In genomic region chr2:17122887-17123501, GRCh38 we compare ENCODE assay signal across 1 cellular context.
TF ChIP-seq lines count a peak whose summit lies in the region.

No MANE protein-coding gene starts in this region.

TF ChIP-seq in K562, 482 proteins besides CTCF, POLR2A, EP300 and RAD21 (continued from another document and continues in another):
- TF ChIP-seq CREB3L1 (IDR thresholded peaks at IDR 0.05; ENCODE audit: borderline replicate concordance, low read depth), result 0 out of 2 replicates have a peak, but pooled peaks have one; percentile 23
- peak; percentile 51; the same call in 1 of the 2 replicates for TF ChIP-seq GABPB1 (CRISPR knock-in tag; IDR thresholded peaks at IDR 0.05)
- 0 out of 4 replicates have a peak, but pooled peaks of 1 of the 2 experiments have one; percentile 22 for TF ChIP-seq SRF (CRISPR knock-in tag; IDR thresholded peaks at IDR 0.05)
- TF ChIP-seq ZNF408 (CRISPR knock-in tag; IDR thresholded peaks at IDR 0.05; ENCODE audit: low read depth), result no peak
- TF ChIP-seq FOXP4 (CRISPR knock-in tag; IDR thresholded peaks at IDR 0.05; ENCODE audit: borderline replicate concordance), result no peak
- TF ChIP-seq MAFK (IDR thresholded peaks at IDR 0.05; ENCODE audit: low read length), result peak; percentile 57; the same call in 1 of the 2 replicates
- no peak for TF ChIP-seq ZBTB26 (CRISPR knock-in tag; IDR thresholded peaks at IDR 0.05)
- peak; percentile 61 for TF ChIP-seq TARDBP (IDR thresholded peaks at IDR 0.05)
- no peak for TF ChIP-seq BCL6 (CRISPR knock-in tag; IDR thresholded peaks at IDR 0.05)
- no peak for TF ChIP-seq ZSCAN29 (IDR thresholded peaks at IDR 0.05)
- TF ChIP-seq FOXA1 (IDR thresholded peaks at IDR 0.05; ENCODE audit: borderline replicate concordance), result peak; percentile 76
- TF ChIP-seq ZNF212 (CRISPR knock-in tag; IDR thresholded peaks at IDR 0.05), result no peak
- TF ChIP-seq HMBOX1 (IDR thresholded peaks at IDR 0.05), result peak; percentile 94
- TF ChIP-seq ETV1 (tag; conservative IDR thresholded peaks at IDR 0.05; ENCODE audit: low read depth), result peak; percentile 97
- TF ChIP-seq HCFC1 (IDR thresholded peaks at IDR 0.05; ENCODE audit: low read depth, low read length), result 0 out of 2 replicates have a peak, but pooled peaks have one; percentile 8
- TF ChIP-seq CBFA2T3 (IDR thresholded peaks at IDR 0.05), result peak; percentile 96
- peak; percentile 97 for TF ChIP-seq SPI1 (IDR thresholded peaks at IDR 0.05; ENCODE audit: borderline replicate concordance, low read depth, low read length)
- no peak; the same call in 1 of the 2 replicates for TF ChIP-seq RUNX1 (IDR thresholded peaks at IDR 0.05; ENCODE audit: low read depth)
- TF ChIP-seq DMBX1 (CRISPR knock-in tag; IDR thresholded peaks at IDR 0.05; ENCODE audit: borderline replicate concordance), result peak; percentile 43; the same call in 1 of the 2 replicates
- TF ChIP-seq ZNF707 (CRISPR knock-in tag; conservative IDR thresholded peaks at IDR 0.05), result no peak
- peak; percentile 85 for TF ChIP-seq ZNF589 (CRISPR knock-in tag; IDR thresholded peaks at IDR 0.05; ENCODE audit: low read depth)
- 0 out of 2 replicates have a peak, but pooled peaks have one; percentile 11 for TF ChIP-seq DIDO1 (tag; IDR thresholded peaks at IDR 0.05; ENCODE audit: low read depth)
- no peak for TF ChIP-seq SIN3A (IDR thresholded peaks at IDR 0.05; ENCODE audit: borderline replicate concordance in 2 of 2, control insufficient read depth in 1 of 2, low read depth in 2 of 2, low read length in 2 of 2)
- TF ChIP-seq ZNF217 (CRISPR knock-in tag; IDR thresholded peaks at IDR 0.05), result no peak
- TF ChIP-seq ELK3 (CRISPR knock-in tag; IDR thresholded peaks at IDR 0.05), result no peak
- peak; percentile 39; the same call in 1 of the 2 replicates for TF ChIP-seq C11orf30 (IDR thresholded peaks at IDR 0.05; ENCODE audit: low read depth)
- peak; percentile 21; the same call in 1 of the 2 replicates for TF ChIP-seq ELF2 (CRISPR knock-in tag; IDR thresholded peaks at IDR 0.05)
- TF ChIP-seq TAF7 (tag; IDR thresholded peaks at IDR 0.05), result no peak
- no peak for TF ChIP-seq CUX1 (CRISPR knock-in tag; IDR thresholded peaks at IDR 0.05)
- no peak for TF ChIP-seq E2F5 (CRISPR knock-in tag; IDR thresholded peaks at IDR 0.05)
- TF ChIP-seq ATF1 (CRISPR knock-in tag; IDR thresholded peaks at IDR 0.05), result no peak
- TF ChIP-seq ATF1 (tag; IDR thresholded peaks at IDR 0.05), result peak; percentile 30; the same call in 1 of the 2 replicates
- peak in 1 of 3 experiments; percentile 16 for TF ChIP-seq YY1 (IDR thresholded peaks at IDR 0.05; ENCODE audit: borderline replicate concordance in 1 of 3, control insufficient read depth in 1 of 3, extremely low read depth in 1 of 3, insufficient read depth in 3 of 3, insufficient read length in 1 of 3, insufficient replicate concordance in 2 of 3, low read depth in 1 of 3, low read length in 2 of 3)
- no peak for TF ChIP-seq PCBP2 (IDR thresholded peaks at IDR 0.05; ENCODE audit: low read depth, low read length, poor library complexity, severe bottlenecking)
- TF ChIP-seq ETV5 (CRISPR knock-in tag; IDR thresholded peaks at IDR 0.05; ENCODE audit: low read depth), result peak; percentile 94
- peak; percentile 60; the same call in 1 of the 2 replicates for TF ChIP-seq ZBTB17 (CRISPR knock-in tag; IDR thresholded peaks at IDR 0.05)
- TF ChIP-seq TBP (optimal IDR thresholded peaks at IDR 0.05; ENCODE audit: low read depth, low read length), result no peak
- no peak for TF ChIP-seq ARID3B (CRISPR knock-in tag; IDR thresholded peaks at IDR 0.05; ENCODE audit: borderline replicate concordance)
- TF ChIP-seq ZNF644 (tag; IDR thresholded peaks at IDR 0.05; ENCODE audit: low read depth), result peak; percentile 73; the same call in 1 of the 2 replicates
- TF ChIP-seq POLR2AphosphoS2 (IDR thresholded peaks at IDR 0.05; ENCODE audit: low read length), result no peak
- peak; percentile 93 for TF ChIP-seq JUND (IDR thresholded peaks at IDR 0.05; ENCODE audit: borderline replicate concordance, low read depth, low read length)
- peak; percentile 92; the same call in 2 of the 3 replicates for TF ChIP-seq JUND (tag; IDR thresholded peaks at IDR 0.05; ENCODE audit: borderline replicate concordance, low read depth, low read length)
- no peak for TF ChIP-seq E2F3 (CRISPR knock-in tag; IDR thresholded peaks at IDR 0.05)
- peak; percentile 83 for TF ChIP-seq FOXM1 (IDR thresholded peaks at IDR 0.05; ENCODE audit: low read depth)
- no peak for TF ChIP-seq FOXM1 (CRISPR knock-in tag; IDR thresholded peaks at IDR 0.05; ENCODE audit: low read depth)
- TF ChIP-seq ZNF512 (tag; IDR thresholded peaks at IDR 0.05), result no peak
- TF ChIP-seq NFIX (CRISPR knock-in tag; IDR thresholded peaks at IDR 0.05; ENCODE audit: low read depth), result no peak
- TF ChIP-seq ZNF395 (CRISPR knock-in tag; IDR thresholded peaks at IDR 0.05), result peak; percentile 67; the same call in 1 of the 2 replicates
- no peak for TF ChIP-seq POLR2B (IDR thresholded peaks at IDR 0.05; ENCODE audit: low read depth, partially characterized antibody)
